In genomic region chr5:13746026-13746425, GRCh38 we compare ENCODE assay signal across 17 cellular contexts.
"Had no signal": no experiment of that assay in that cellular context is flagged by ENCODE, and none has a peak within 500 bp of the region (broad histone marks: within the 10 kb centered on the region; RNA-seq: fewer than 3 reads in every experiment).

No MANE protein-coding gene starts in this region.

- H3K36me3 ChIP-seq: brain microvascular endothelial cell, suprapubic skin had no signal

- H3K4me1 ChIP-seq: suprapubic skin had no signal

- H3K9me3 ChIP-seq: suprapubic skin had no signal

- ATAC-seq: activated naive CD4-positive, alpha-beta T cell treated with anti-CD3 and anti-CD28 coated beads, Interleukin-2, amount 50 U/mL, for 72 hours; activated T-cell treated with anti-CD3 and anti-CD28 coated beads, Interleukin-2, amount 50 U/mL, for 72 hours; left ventricle myocardium superior; right cardiac atrium had no signal

- DNase-seq: activated B cell treated with CpG ODN at 0.5 μM for 24 hours; activated CD4-positive, alpha-beta T cell treated with anti-CD3 and anti-CD28 coated beads, Interleukin-2, amount 10 ng/mL, durations not matched to agents 7 days and 5 days; activated CD8-positive, alpha-beta memory T cell treated with anti-CD3 and anti-CD28 coated beads, Interleukin-2, amount 50 U/mL, for 48 hours; activated gamma-delta T cell; activated T-cell treated with anti-CD3 and anti-CD28 coated beads, Interleukin-2, amount 50 U/mL, for 72 hours; amniotic stem cell; cerebellar nuclear complex; effector memory CD4-positive, alpha-beta T cell; hippocampal formation; kidney; left ventricle myocardium superior; occipital lobe; right cardiac atrium; T-helper 2 cell had no signal

- H3K27me3 ChIP-seq: brain microvascular endothelial cell, suprapubic skin had no signal

- H3K27ac ChIP-seq: brain microvascular endothelial cell, suprapubic skin had no signal

- H3K4me3 ChIP-seq: suprapubic skin had no signal
